Comparison of ENCODE assay signal across 8 cellular contexts in the genomic region with DNA sequence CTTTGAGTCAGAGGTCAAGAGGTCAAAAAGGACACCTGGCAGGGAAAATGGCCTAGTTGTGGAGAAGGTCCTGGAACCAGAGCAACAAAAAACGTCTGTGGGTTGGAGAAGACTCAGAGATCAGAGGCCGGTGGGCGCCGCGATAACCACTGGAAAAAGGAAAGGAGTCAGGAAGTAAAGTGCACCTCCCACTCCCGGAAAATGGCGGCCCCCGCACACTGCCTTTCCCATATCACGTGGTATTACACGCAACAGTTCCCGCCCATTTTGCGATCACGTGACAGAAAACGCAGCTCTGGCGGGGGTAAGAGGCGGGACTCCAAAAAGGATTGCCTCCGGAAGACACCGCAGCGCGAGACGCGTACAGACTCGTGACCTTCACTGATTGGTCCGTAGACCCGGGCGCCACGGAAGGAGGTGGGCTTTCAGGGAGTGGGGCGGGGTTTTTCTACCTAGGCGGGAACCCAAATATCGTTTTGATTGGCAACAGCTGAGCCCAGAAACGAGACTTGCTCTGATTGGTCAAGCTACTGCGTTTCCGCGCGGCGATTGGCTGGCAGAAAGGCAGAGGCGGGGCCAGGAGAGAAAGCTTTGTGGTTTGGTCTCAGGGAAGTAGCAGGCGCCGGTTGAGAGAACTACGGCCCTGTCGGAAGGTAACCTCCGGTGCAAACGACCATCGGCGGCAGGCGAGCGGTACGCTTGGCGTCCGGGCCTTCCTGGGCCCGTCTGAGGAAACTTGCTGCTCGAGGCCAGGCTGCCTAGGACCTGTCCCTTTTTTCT. TPM values are rescaled to one million over a fixed set of nuclear protein-coding genes. Genes with fewer than 3 reads are reported as not detected.
DNase-seq lines count a peak whose midpoint lies in the region; ATAC-seq and TF ChIP-seq lines count a peak whose summit lies in the region.

Gene ACTMAP, minus strand, starts transcription at position 193 of the 780 bp plus-strand sequence. CDS start 674 bp downstream, outside the sequence.

- ATAC-seq in HG02610 (IDR thresholded peaks at IDR 0.05; ENCODE audit: unreplicated experiment) (peak; percentile 86), omental fat pad (ENCODE audit: low FRiP score) (peak; percentile 96), thoracic aorta (ENCODE audit: insufficient number of reproducible peaks, low FRiP score, low read depth) (peak; percentile 96)

- no peaks in the 10 kb centered on the region for H3K36me3 ChIP-seq in thoracic aorta

- H3K4me1 ChIP-seq in thoracic aorta (ENCODE audit: control insufficient read depth in 1 of 2, low read depth in 2 of 2): peaks cover 24 to 50% of the 10 kb centered on the region in 2 donors

- peaks cover 15% of the 10 kb centered on the region for H3K36me3 Mint-ChIP-seq in activated naive CD8-positive, alpha-beta T cell

- peaks cover 37% of the 10 kb centered on the region for H3K4me1 Mint-ChIP-seq in activated naive CD8-positive, alpha-beta T cell (ENCODE audit: low read depth)

- H3K4me3 Mint-ChIP-seq in activated naive CD8-positive, alpha-beta T cell: peak within 1 kb of the TSS; percentile 99

- no peaks in the 10 kb centered on the region for H3K9me3 Mint-ChIP-seq in activated naive CD8-positive, alpha-beta T cell (ENCODE audit: low read depth)

- H3K9me3 ChIP-seq in thoracic aorta: no peaks in the 10 kb centered on the region

- H3K27ac ChIP-seq in thoracic aorta: peak within 1 kb of the TSS; percentile 86 to 93

- H3K27me3 ChIP-seq in thoracic aorta (replicated peaks; ENCODE audit: insufficient read depth): no peaks in the 10 kb centered on the region

- peak within 1 kb of the TSS; percentile 85 for H3K4me3 ChIP-seq in GM08714 (ENCODE audit: low read length)
- H3K4me3 ChIP-seq in thoracic aorta: peak within 1 kb of the TSS; percentile 89

- DNase-seq in NCI-H1092 treated with DMSO at 0.1 percent for 48 hours (lab: John Stamatoyannopoulos, UW) (peak; percentile 98), SKM-1 (lab: John Stamatoyannopoulos, UW; ENCODE audit: unreplicated experiment) (peak; percentile 99), glomerular visceral epithelial cell (ENCODE audit: extremely low spot score) (peak; percentile 100), omental fat pad (ENCODE audit: low spot score) (peak; percentile 98), thoracic aorta (ENCODE audit: low spot score) (peak; percentile 99)

- H3K27me3 Mint-ChIP-seq in activated naive CD8-positive, alpha-beta T cell: no peaks in the 10 kb centered on the region

- TF ChIP-seq CTCF in omental fat pad (IDR thresholded peaks at IDR 0.05): no peak
- no peak for TF ChIP-seq CTCF in thoracic aorta (IDR thresholded peaks at IDR 0.05)

- peak within 1 kb of the TSS; percentile 98 for H3K27ac Mint-ChIP-seq in activated naive CD8-positive, alpha-beta T cell

RNA-seq across cellular contexts. Expression of gene ACTMAP, which starts in this region (rescaled TPM):
- total RNA-seq in omental fat pad: 1 to 10 TPM; 3.2 to 3.8 (median 3.5) TPM
- 1 to 10 TPM in 1 of 2 donors, under 1 TPM in 1; 0.68 to 1.1 TPM for total RNA-seq in thoracic aorta

Comparison
In these comparisons a context has a peak if more than half of its experiments do, and no peak if none do; other contexts are left out.
1. Peak in every context shown above with its lines: DNase-seq, ATAC-seq, H3K4me3 ChIP-seq and H3K27ac ChIP-seq.